Comparison of ENCODE assay signal across 11 cellular contexts in the genomic region with DNA sequence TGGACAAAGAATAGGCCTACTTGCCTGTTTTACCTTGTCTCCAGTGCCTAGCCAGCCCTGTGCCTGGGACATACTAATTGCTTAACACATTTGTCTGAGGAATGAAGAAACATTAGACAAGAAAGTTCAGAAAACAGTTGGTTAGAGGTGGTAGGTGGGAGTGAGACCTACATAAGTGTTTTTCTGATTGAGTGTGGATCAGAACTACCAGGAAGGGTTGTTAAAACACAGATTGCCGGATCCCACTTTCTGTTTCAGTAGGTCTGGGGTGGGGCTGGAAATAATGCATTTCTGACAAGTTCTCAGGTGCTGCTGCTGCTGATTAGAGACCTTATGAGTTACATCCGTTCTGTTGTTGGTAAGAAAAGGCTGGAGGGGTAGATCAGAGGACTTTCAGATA. TPM values are rescaled to one million over a fixed set of nuclear protein-coding genes. Genes with fewer than 3 reads are reported as not detected.
DNase-seq lines count a peak whose midpoint lies in the region; ATAC-seq, FAIRE-seq and TF ChIP-seq lines count a peak whose summit lies in the region.
"Had no signal": no experiment of that assay in that cellular context is flagged by ENCODE, and none has a peak within 500 bp of the region (broad histone marks: within the 10 kb centered on the region; RNA-seq: fewer than 3 reads in every experiment).

No MANE protein-coding gene starts in this region.

- peaks cover 7% of the 10 kb centered on the region for H3K79me2 ChIP-seq in GM23338 (replicated peaks; ENCODE audit: insufficient read depth)

- no peak overlapping the region for H2AFZ ChIP-seq in GM23338

- H3K27me3 ChIP-seq in GM23338 (ENCODE audit: insufficient read depth) (no peaks in the 10 kb centered on the region), vagina (no peaks in the 10 kb centered on the region)

- peak; percentile 49 for ATAC-seq in activated CD4-positive, alpha-beta T cell treated with anti-CD3 and anti-CD28 coated beads for 36 hours
- ATAC-seq in GM23338 (no peak), GM18517 (IDR thresholded peaks at IDR 0.05; ENCODE audit: unreplicated experiment) (no peak)

- H3K9me2 ChIP-seq in GM23338 (ENCODE audit: insufficient read depth), result peaks cover 3% of the 10 kb centered on the region; the same call in 1 of the 2 replicates

- no peak for TF ChIP-seq POLR2A in vagina (IDR thresholded peaks at IDR 0.05)

- CTCF ChIA-PET in activated CD4-positive, alpha-beta T cell treated with anti-CD3 and anti-CD28 coated beads for 36 hours (lab: Charles Lee), result no interaction called here

- no peaks in the 10 kb centered on the region for H3K27me3 Mint-ChIP-seq in activated CD4-positive, alpha-beta T cell treated with anti-CD3 and anti-CD28 coated beads for 36 hours
- H3K27me3 Mint-ChIP-seq in GM23338 (ENCODE audit: insufficient read depth, low read depth, poor library complexity), result peaks cover 5% of the 10 kb centered on the region
- H3K27me3 Mint-ChIP-seq in activated T-helper 2 cell treated with anti-CD3 and anti-CD28 coated beads, Interferon-gamma antibody, Interleukin-2, Interleukin-4, amounts not matched to agents 10 μg/mL and 5 μg/mL and 100 μg/mL, durations not matched to agents 14 hours and 24 hours and 36 hours (ENCODE audit: low read depth), result no peaks in the 10 kb centered on the region

- no peak overlapping the region for H3K27ac Mint-ChIP-seq in activated CD4-positive, alpha-beta T cell treated with anti-CD3 and anti-CD28 coated beads for 36 hours
- H3K27ac Mint-ChIP-seq in GM23338, result no peak overlapping the region
- peak overlapping the region; percentile 48 for H3K27ac Mint-ChIP-seq in activated T-helper 2 cell treated with anti-CD3 and anti-CD28 coated beads, Interferon-gamma antibody, Interleukin-2, Interleukin-4, amounts not matched to agents 10 μg/mL and 5 μg/mL and 100 μg/mL, durations not matched to agents 14 hours and 24 hours and 36 hours

- peaks cover 64% of the 10 kb centered on the region for H3K4me1 ChIP-seq in GM23338 (ENCODE audit: insufficient read depth)
- H3K4me1 ChIP-seq in vagina, result peaks cover under 1% of the 10 kb centered on the region
- H3K4me1 ChIP-seq: lower lobe of right lung had no signal

- no peak overlapping the region for H3K4me3 Mint-ChIP-seq in activated CD4-positive, alpha-beta T cell treated with anti-CD3 and anti-CD28 coated beads for 36 hours
- H3K4me3 Mint-ChIP-seq in GM23338, result no peak overlapping the region; the same call in 2 of the 3 replicates
- no peak overlapping the region for H3K4me3 Mint-ChIP-seq in activated T-helper 2 cell treated with anti-CD3 and anti-CD28 coated beads, Interferon-gamma antibody, Interleukin-2, Interleukin-4, amounts not matched to agents 10 μg/mL and 5 μg/mL and 100 μg/mL, durations not matched to agents 14 hours and 24 hours and 36 hours (ENCODE audit: low read depth)

- FAIRE-seq in frontal cortex (lab: Jason Lieb, UNC), result no peak

- H3K9me3 ChIP-seq in vagina, result no peaks in the 10 kb centered on the region
- H3K9me3 ChIP-seq: lower lobe of right lung had no signal

- peak overlapping the region; percentile 70 for H3K4me2 ChIP-seq in GM23338

- intact Hi-C loops in activated CD4-positive, alpha-beta T cell treated with anti-CD3 and anti-CD28 coated beads for 36 hours (cut with DNase I, micrococcal nuclease), result no loop called here
- intact Hi-C loops in activated T-helper 2 cell treated with anti-CD3 and anti-CD28 coated beads, Interferon-gamma antibody, Interleukin-2, Interleukin-4, amounts not matched to agents 10 μg/mL and 5 μg/mL and 100 μg/mL, durations not matched to agents 14 hours and 24 hours and 36 hours (cut with micrococcal nuclease), result no loop called here
- intact Hi-C loops in vagina (cut with DNase I), result no loop called here

- POLR2A ChIA-PET in activated CD4-positive, alpha-beta T cell treated with anti-CD3 and anti-CD28 coated beads for 36 hours (lab: Charles Lee), result no interaction called here

- H3K36me3 ChIP-seq in GM23338 (ENCODE audit: insufficient read depth) (no peaks in the 10 kb centered on the region), vagina (no peaks in the 10 kb centered on the region)
- H3K36me3 ChIP-seq: lower lobe of right lung had no signal

- H3K4me1 Mint-ChIP-seq in activated CD4-positive, alpha-beta T cell treated with anti-CD3 and anti-CD28 coated beads for 36 hours, result peaks cover 8% of the 10 kb centered on the region
- peaks cover 18% of the 10 kb centered on the region for H3K4me1 Mint-ChIP-seq in GM23338
- peaks cover 9% of the 10 kb centered on the region for H3K4me1 Mint-ChIP-seq in activated T-helper 2 cell treated with anti-CD3 and anti-CD28 coated beads, Interferon-gamma antibody, Interleukin-2, Interleukin-4, amounts not matched to agents 10 μg/mL and 5 μg/mL and 100 μg/mL, durations not matched to agents 14 hours and 24 hours and 36 hours (ENCODE audit: low read depth)

- peak overlapping the region; percentile 95 for H3K27ac ChIP-seq in GM23338 (ENCODE audit: low read depth)
- H3K27ac ChIP-seq in vagina, result no peak overlapping the region
- H3K27ac ChIP-seq: lower lobe of right lung had no signal

- H3K4me3 ChIP-seq in GM23338 (no peak overlapping the region), vagina (no peak overlapping the region)
- H3K4me3 ChIP-seq: lower lobe of right lung had no signal

- no peaks in the 10 kb centered on the region for H3K9me3 Mint-ChIP-seq in activated CD4-positive, alpha-beta T cell treated with anti-CD3 and anti-CD28 coated beads for 36 hours (ENCODE audit: low read depth)
- H3K9me3 Mint-ChIP-seq in GM23338, result no peaks in the 10 kb centered on the region
- H3K9me3 Mint-ChIP-seq in activated T-helper 2 cell treated with anti-CD3 and anti-CD28 coated beads, Interferon-gamma antibody, Interleukin-2, Interleukin-4, amounts not matched to agents 10 μg/mL and 5 μg/mL and 100 μg/mL, durations not matched to agents 14 hours and 24 hours and 36 hours, result no peaks in the 10 kb centered on the region

- H3K36me3 Mint-ChIP-seq in activated CD4-positive, alpha-beta T cell treated with anti-CD3 and anti-CD28 coated beads for 36 hours (ENCODE audit: low read depth), result no peaks in the 10 kb centered on the region
- H3K36me3 Mint-ChIP-seq in GM23338 (ENCODE audit: low read depth), result no peaks in the 10 kb centered on the region; the same call in 2 of the 3 replicates
- no peaks in the 10 kb centered on the region for H3K36me3 Mint-ChIP-seq in activated T-helper 2 cell treated with anti-CD3 and anti-CD28 coated beads, Interferon-gamma antibody, Interleukin-2, Interleukin-4, amounts not matched to agents 10 μg/mL and 5 μg/mL and 100 μg/mL, durations not matched to agents 14 hours and 24 hours and 36 hours (ENCODE audit: low read depth)

- H4K20me1 ChIP-seq in GM23338 (replicated peaks; ENCODE audit: insufficient read depth), result no peaks in the 10 kb centered on the region

- TF ChIP-seq CTCF in GM23338 (conservative IDR thresholded peaks at IDR 0.05; ENCODE audit: low read depth in 2 of 2) (no peak), vagina (IDR thresholded peaks at IDR 0.05) (no peak)

- no peak for DNase-seq in activated CD4-positive, alpha-beta T cell treated with anti-CD3 and anti-CD28 coated beads for 36 hours
- DNase-seq in activated CD4-positive, alpha-beta T cell treated with anti-CD3 and anti-CD28 coated beads, Interleukin-2, amount 50 U/mL, for 4 hours, result no peak
- DNase-seq in GM23338 (ENCODE audit: low spot score), result no peak
- peak; percentile 16 for DNase-seq in activated T-helper 2 cell treated with anti-CD3 and anti-CD28 coated beads, Interferon-gamma antibody, Interleukin-2, Interleukin-4, amounts not matched to agents 10 μg/mL and 5 μg/mL and 100 μg/mL, durations not matched to agents 14 hours and 24 hours and 36 hours (ENCODE audit: low spot score)
- DNase-seq in stimulated activated CD4-positive, alpha-beta T cell treated with anti-CD3 and anti-CD28 coated beads, Interleukin-2, amount 100 ng/mL, for 4 hours (ENCODE audit: low read depth), result peak; percentile 42
- no peak for DNase-seq in vagina (ENCODE audit: extremely low spot score in 2 of 2)
- no peak for DNase-seq in frontal cortex (ENCODE audit: low spot score in 2 of 2)
- DNase-seq: 8988T; effector CD8-positive, alpha-beta T cell; lower lobe of right lung had no signal

- peaks cover 16% of the 10 kb centered on the region; the same call in 1 of the 2 replicates for H3F3A ChIP-seq in GM23338 (replicated peaks; ENCODE audit: low read depth)

TF ChIP-seq in GM23338, 12 proteins besides CTCF, POLR2A, EP300 and RAD21 (continues in another document):
- TF ChIP-seq CREB1 (CRISPR knock-in tag; IDR thresholded peaks at IDR 0.05; ENCODE audit: low read depth) (no peak), ZNF331 (CRISPR knock-in tag; IDR thresholded peaks at IDR 0.05; ENCODE audit: low read depth) (no peak), STAT1 (IDR thresholded peaks at IDR 0.05; ENCODE audit: unreplicated experiment) (no peak), EZH2 (IDR thresholded peaks at IDR 0.05; ENCODE audit: low read depth, unreplicated experiment) (no peak)

RNA-seq across cellular contexts. Expression of a gene that starts 5.7 kb away (rescaled TPM):
- total RNA-seq in activated CD4-positive, alpha-beta T cell treated with anti-CD3 and anti-CD28 coated beads for 36 hours, result 10 to 100 TPM; 25.5 to 28.4 TPM
- 156 and 158 TPM in 2 replicates for total RNA-seq in GM23338 (2014; rRNA removed; shearing (Covaris generic))
- 75.5 and 84.2 TPM in 2 replicates for polyA plus RNA-seq in GM23338 (2016; fragmentation: Nextera tagmentation; extraction: Ambion mirVana)
- total RNA-seq in activated T-helper 2 cell treated with anti-CD3 and anti-CD28 coated beads, Interferon-gamma antibody, Interleukin-2, Interleukin-4, amounts not matched to agents 10 μg/mL and 5 μg/mL and 100 μg/mL, durations not matched to agents 14 hours and 24 hours and 36 hours, result 33.6 and 37.8 TPM in 2 replicates
- 29.0 TPM for total RNA-seq in vagina
- 28.5 TPM for total RNA-seq in frontal cortex

Comparison
In these comparisons a context has a peak if more than half of its experiments do, and no peak if none do; other contexts are left out.
1. DNase-seq: peak in activated T-helper 2 cell treated with anti-CD3 and anti-CD28 coated beads, Interferon-gamma antibody, Interleukin-2, Interleukin-4, amounts not matched to agents 10 μg/mL and 5 μg/mL and 100 μg/mL, durations not matched to agents 14 hours and 24 hours and 36 hours (single experiment) and stimulated activated CD4-positive, alpha-beta T cell treated with anti-CD3 and anti-CD28 coated beads, Interleukin-2, amount 100 ng/mL, for 4 hours (single experiment); none in activated CD4-positive, alpha-beta T cell treated with anti-CD3 and anti-CD28 coated beads for 36 hours (single experiment), activated CD4-positive, alpha-beta T cell treated with anti-CD3 and anti-CD28 coated beads, Interleukin-2, amount 50 U/mL, for 4 hours (0 of 2), GM23338 (single experiment), vagina (0 of 2) and frontal cortex (0 of 2).